Comparison of ENCODE assay signal across 24 cellular contexts in genomic region chr17:54439816-54440215, GRCh38.
DNase-seq lines count a peak whose midpoint lies in the region; ATAC-seq and TF ChIP-seq lines count a peak whose summit lies in the region.
"Had no signal": no experiment of that assay in that cellular context is flagged by ENCODE, and none has a peak within 500 bp of the region (broad histone marks: within the 10 kb centered on the region; RNA-seq: fewer than 3 reads in every experiment).

No MANE protein-coding gene starts in this region.

- H3K27ac ChIP-seq in GM23338 (ENCODE audit: low read depth) = no peak overlapping the region
- H3K27ac ChIP-seq in PC-9 = no peak overlapping the region
- H3K27ac ChIP-seq: A549; BLaER1 treated with 17β-estradiol and CSF1 and Interleukin-3, amounts not matched to agents 10 nM and 100 nM had no signal

- H3K9me2 ChIP-seq in GM23338 (ENCODE audit: insufficient read depth) = 0 out of 2 replicates have a peak, but pooled peaks cover 3% of the 10 kb centered on the region
- no peaks in the 10 kb centered on the region for H3K9me2 ChIP-seq in PC-9 (ENCODE audit: insufficient read depth)

- H3K79me2 ChIP-seq in GM23338 (replicated peaks; ENCODE audit: insufficient read depth) (no peaks in the 10 kb centered on the region), PC-9 (ENCODE audit: low read depth) (no peaks in the 10 kb centered on the region)

- CTCF ChIA-PET in PC-9 (lab: Charles Lee) = no interaction called here

- no peaks in the 10 kb centered on the region for H3K4me1 ChIP-seq in GM23338 (ENCODE audit: insufficient read depth)
- no peaks in the 10 kb centered on the region for H3K4me1 ChIP-seq in PC-9 (replicated peaks; ENCODE audit: insufficient read depth)
- H3K4me1 ChIP-seq: A549; BE2C; BLaER1 treated with 17β-estradiol and CSF1 and Interleukin-3, amounts not matched to agents 10 nM and 100 nM; HAP-1 had no signal

- H3K27me3 ChIP-seq in GM23338 (ENCODE audit: insufficient read depth) = no peaks in the 10 kb centered on the region
- peaks cover 17% of the 10 kb centered on the region; the same call in 1 of the 2 replicates for H3K27me3 ChIP-seq in PC-9 (ENCODE audit: insufficient read depth, low read depth)
- H3K27me3 ChIP-seq: BE2C; BLaER1 treated with 17β-estradiol and CSF1 and Interleukin-3, amounts not matched to agents 10 nM and 100 nM had no signal

- H2AFZ ChIP-seq in GM23338 = 0 out of 2 replicates have a peak overlapping the region, but pooled peaks have one; percentile 32
- H2AFZ ChIP-seq in PC-9 = no peak overlapping the region

- H3K4me3 ChIP-seq in GM23338 (no peak overlapping the region), PC-9 (no peak overlapping the region)
- H3K4me3 ChIP-seq: A549; BLaER1 treated with 17β-estradiol and CSF1 and Interleukin-3, amounts not matched to agents 10 nM and 100 nM; GM12878; HAP-1 had no signal

- BruUV-seq in PC-9 (replicated peaks; lab: Mats Ljungman, UMichigan) = no TSS peak

- peaks cover 12% of the 10 kb centered on the region for H3K36me3 Mint-ChIP-seq in GM23338 (ENCODE audit: low read depth)
- no peaks in the 10 kb centered on the region for H3K36me3 Mint-ChIP-seq in nephron progenitor cell (ENCODE audit: low read depth)
- H3K36me3 Mint-ChIP-seq: CD14-positive monocyte; CD8-positive, alpha-beta memory T cell had no signal

- H3F3A ChIP-seq in GM23338 (replicated peaks; ENCODE audit: low read depth) (no peaks in the 10 kb centered on the region), PC-9 (ENCODE audit: insufficient read depth, low read depth) (no peaks in the 10 kb centered on the region)

- DNase-seq in ELF-1 (ENCODE audit: low read depth, low spot score) (peak; percentile 51), GM23338 (ENCODE audit: low spot score) (no peak), PC-9 (no peak), nephron progenitor cell (no peak), NCI-H82 treated with DMSO at 0.1 percent for 48 hours (lab: John Stamatoyannopoulos, UW; ENCODE audit: unreplicated experiment) (no peak), OCI-M2 (lab: John Stamatoyannopoulos, UW; ENCODE audit: unreplicated experiment) (no peak)
- no peak for DNase-seq in activated CD4-positive, alpha-beta T cell treated with anti-CD3 and anti-CD28 coated beads for 1 hour
- DNase-seq: 8988T; ACHN; AML-193; BE2C; CD4-positive, alpha-beta T cell; CD8-positive, alpha-beta memory T cell; DMS 273 treated with DMSO at 0.1 percent for 48 hours; DMS53; DMS79 treated with DMSO at 0.1 percent for 48 hours; GDM1; GOT3; HFFc6 had no signal

- H3K4me2 ChIP-seq in GM23338 (no peak overlapping the region), PC-9 (peak overlapping the region; percentile 56; the same call in 1 of the 2 replicates)
- H3K4me2 ChIP-seq: A549; BLaER1 treated with 17β-estradiol and CSF1 and Interleukin-3, amounts not matched to agents 10 nM and 100 nM had no signal

- H3K27me3 Mint-ChIP-seq in GM23338 (ENCODE audit: insufficient read depth, low read depth, poor library complexity) (peaks cover 2% of the 10 kb centered on the region), nephron progenitor cell (ENCODE audit: low read depth, poor library complexity) (no peaks in the 10 kb centered on the region)
- H3K27me3 Mint-ChIP-seq: CD4-positive, alpha-beta T cell; CD8-positive, alpha-beta memory T cell had no signal

- H3K27ac Mint-ChIP-seq in GM23338 (no peak overlapping the region), nephron progenitor cell (peak overlapping the region; percentile 43)
- H3K27ac Mint-ChIP-seq: CD14-positive monocyte; CD4-positive, alpha-beta T cell; CD8-positive, alpha-beta memory T cell; HFFc6 had no signal

- H3K4me1 Mint-ChIP-seq in GM23338 (no peaks in the 10 kb centered on the region), nephron progenitor cell (peaks cover 12% of the 10 kb centered on the region)
- H3K4me1 Mint-ChIP-seq: CD14-positive monocyte; CD8-positive, alpha-beta memory T cell had no signal

- intact Hi-C loops in PC-9 (cut with micrococcal nuclease; ENCODE audit: unreplicated experiment) = no loop called here

- no peaks in the 10 kb centered on the region for H3K9me3 ChIP-seq in PC-9 (ENCODE audit: insufficient read depth, low read depth)
- H3K9me3 ChIP-seq: BE2C, HAP-1 had no signal

- ATAC-seq in GM23338 = no peak
- ATAC-seq: A549, GM12878 had no signal

- POLR2A ChIA-PET in PC-9 (lab: Charles Lee; ENCODE audit: unreplicated experiment) = no interaction called here

- H3K4me3 Mint-ChIP-seq in GM23338 = no peak overlapping the region
- no peak overlapping the region for H3K4me3 Mint-ChIP-seq in nephron progenitor cell
- H3K4me3 Mint-ChIP-seq: CD14-positive monocyte; CD4-positive, alpha-beta T cell; CD8-positive, alpha-beta memory T cell; HFFc6 had no signal

- TF ChIP-seq CTCF in GM23338 (conservative IDR thresholded peaks at IDR 0.05; ENCODE audit: low read depth in 2 of 2) (no peak), PC-9 (conservative IDR thresholded peaks at IDR 0.05) (no peak), nephron progenitor cell (IDR thresholded peaks at IDR 0.05) (no peak)

- no peaks in the 10 kb centered on the region for H4K20me1 ChIP-seq in GM23338 (replicated peaks; ENCODE audit: insufficient read depth)
- H4K20me1 ChIP-seq in PC-9 (ENCODE audit: insufficient read depth) = no peaks in the 10 kb centered on the region
- H4K20me1 ChIP-seq: BLaER1 treated with 17β-estradiol and CSF1 and Interleukin-3, amounts not matched to agents 10 nM and 100 nM had no signal

- H3K36me3 ChIP-seq in GM23338 (ENCODE audit: insufficient read depth) = no peaks in the 10 kb centered on the region
- no peaks in the 10 kb centered on the region for H3K36me3 ChIP-seq in PC-9 (ENCODE audit: low read depth)
- H3K36me3 ChIP-seq: BE2C; BLaER1 treated with 17β-estradiol and CSF1 and Interleukin-3, amounts not matched to agents 10 nM and 100 nM; HAP-1 had no signal

- peaks cover 27% of the 10 kb centered on the region for H3K9me3 Mint-ChIP-seq in GM23338
- H3K9me3 Mint-ChIP-seq in nephron progenitor cell = peaks cover 18% of the 10 kb centered on the region

TF ChIP-seq in GM23338, 12 proteins besides CTCF, POLR2A, EP300 and RAD21 (continues in another document):
- TF ChIP-seq CREB1 (CRISPR knock-in tag; IDR thresholded peaks at IDR 0.05; ENCODE audit: low read depth) (no peak), STAT1 (IDR thresholded peaks at IDR 0.05; ENCODE audit: unreplicated experiment) (no peak), REST (IDR thresholded peaks at IDR 0.05; ENCODE audit: unreplicated experiment) (no peak), POLR2AphosphoS5 (IDR thresholded peaks at IDR 0.05; ENCODE audit: low read depth) (no peak), JUNB (IDR thresholded peaks at IDR 0.05; ENCODE audit: unreplicated experiment) (no peak)
